8 cellular contexts compared by ENCODE assay signal in the genomic region with DNA sequence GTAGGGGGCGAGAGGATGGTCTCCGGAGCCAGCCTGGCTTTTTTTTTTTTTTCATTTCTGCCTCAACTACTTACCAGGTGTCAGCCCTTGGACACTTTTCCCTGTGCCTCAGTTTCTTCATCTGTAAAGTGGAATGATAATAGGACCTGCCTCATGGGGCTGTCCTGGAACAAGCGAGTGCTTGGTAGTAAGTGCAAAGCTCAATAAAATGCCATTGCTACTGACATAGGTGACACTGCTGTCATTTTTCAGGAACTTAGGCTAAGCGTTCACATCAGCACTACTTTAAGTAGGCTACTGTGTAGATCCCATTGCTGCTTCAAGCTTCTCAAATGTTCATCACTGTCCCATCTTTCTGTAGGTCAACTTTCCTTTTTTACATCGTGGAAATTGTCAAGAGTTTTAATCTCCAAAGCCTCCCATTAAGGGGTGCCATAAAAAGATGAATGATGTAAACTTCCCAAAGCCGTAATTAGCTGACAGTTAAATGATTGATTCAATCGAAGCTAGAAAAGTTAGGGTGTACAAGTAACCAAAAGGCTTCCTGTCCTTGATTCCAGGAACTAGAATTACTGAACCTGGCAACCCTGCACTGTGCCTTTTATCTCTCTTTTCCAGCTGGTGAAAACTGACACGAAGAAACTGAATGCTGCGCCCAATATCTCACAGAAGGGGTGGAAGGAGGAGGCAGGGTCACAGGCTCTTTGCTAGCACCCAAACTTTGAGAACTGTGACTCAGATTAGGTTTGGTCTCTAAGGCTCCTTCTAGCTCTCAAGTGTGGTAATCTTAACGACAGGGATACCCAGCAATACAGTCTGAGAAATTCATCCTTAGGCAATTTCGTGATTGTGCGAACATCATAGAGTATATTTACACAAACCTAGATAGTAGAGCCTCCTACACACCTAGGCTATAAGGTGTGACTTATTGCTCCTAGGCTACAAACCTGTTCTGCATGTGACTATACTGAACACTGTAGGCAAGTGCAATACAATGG. TPM values are rescaled to one million over a fixed set of nuclear protein-coding genes. Genes with fewer than 3 reads are reported as not detected.
A peak's percentile ranks its signal among the peaks of the same experiment; 100 is the strongest.
DNase-seq lines count a peak whose midpoint lies in the region; ATAC-seq and TF ChIP-seq lines count a peak whose summit lies in the region.

No MANE protein-coding gene starts in this region.

- H3K27me3 Mint-ChIP-seq in progenitor cell of endocrine pancreas: no peaks in the 10 kb centered on the region

- POLR2A ChIA-PET in HEK293T (lab: Yijun Ruan, JAX): interaction anchor here (0.6 to 0.9 kb wide), 2 partner anchors 79 to 124 kb away, joined by 3 read pairs; no protein-coding TSS in a partner anchor

- no peaks in the 10 kb centered on the region for H3K36me3 Mint-ChIP-seq in progenitor cell of endocrine pancreas (ENCODE audit: insufficient read depth)

- peaks cover 30% of the 10 kb centered on the region for H3K4me1 Mint-ChIP-seq in progenitor cell of endocrine pancreas (ENCODE audit: low read depth)

- peaks cover 2% of the 10 kb centered on the region for H3K9me3 Mint-ChIP-seq in progenitor cell of endocrine pancreas (ENCODE audit: low read depth)

- no peak for ATAC-seq in GM19023 (IDR thresholded peaks at IDR 0.05; ENCODE audit: unreplicated experiment)

- H3K27ac ChIP-seq in VCaP: peak overlapping the region; percentile 92

- CTCF ChIA-PET in HEK293T (lab: Yijun Ruan, JAX): interaction anchor here (0.7 kb wide), 1 partner anchor 114 kb away, joined by 3 read pairs; no protein-coding TSS in a partner anchor

- TF ChIP-seq CTCF in VCaP (conservative IDR thresholded peaks at IDR 0.05) (no peak), foreskin fibroblast (IDR thresholded peaks at IDR 0.05; ENCODE audit: low read depth, low read length) (no peak), progenitor cell of endocrine pancreas (IDR thresholded peaks at IDR 0.05; ENCODE audit: unreplicated experiment) (no peak)

- DNase-seq in Ammon's horn (ENCODE audit: low spot score) (peak; percentile 9), HEK293T (ENCODE audit: extremely low spot score) (no peak), foreskin fibroblast (peak in 1 of 2 donors; percentile 24), progenitor cell of endocrine pancreas (ENCODE audit: low spot score, unreplicated experiment) (no peak), HCEC 1CT (no peak), NCI-H1694 (lab: John Stamatoyannopoulos, UW) (no peak)

- peak overlapping the region; percentile 80 for H3K4me3 Mint-ChIP-seq in progenitor cell of endocrine pancreas (ENCODE audit: low read depth)

- peak overlapping the region; percentile 92 to 97 for H3K4me3 ChIP-seq in foreskin fibroblast (ENCODE audit: low read depth in 1 of 2, low read length in 2 of 2)

- H3K27ac Mint-ChIP-seq in progenitor cell of endocrine pancreas: peak overlapping the region; percentile 65

TF ChIP-seq in HEK293T, 16 proteins besides CTCF, POLR2A, EP300 and RAD21:
- TF ChIP-seq, protein P1, sequence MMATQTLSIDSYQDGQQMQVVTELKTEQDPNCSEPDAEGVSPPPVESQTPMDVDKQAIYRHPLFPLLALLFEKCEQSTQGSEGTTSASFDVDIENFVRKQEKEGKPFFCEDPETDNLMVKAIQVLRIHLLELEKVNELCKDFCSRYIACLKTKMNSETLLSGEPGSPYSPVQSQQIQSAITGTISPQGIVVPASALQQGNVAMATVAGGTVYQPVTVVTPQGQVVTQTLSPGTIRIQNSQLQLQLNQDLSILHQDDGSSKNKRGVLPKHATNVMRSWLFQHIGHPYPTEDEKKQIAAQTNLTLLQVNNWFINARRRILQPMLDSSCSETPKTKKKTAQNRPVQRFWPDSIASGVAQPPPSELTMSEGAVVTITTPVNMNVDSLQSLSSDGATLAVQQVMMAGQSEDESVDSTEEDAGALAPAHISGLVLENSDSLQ (IDR thresholded peaks at IDR 0.05): peak; percentile 73
- no peak for TF ChIP-seq HDGF (IDR thresholded peaks at IDR 0.05; ENCODE audit: borderline replicate concordance)

RNA-seq across cellular contexts. Expression of a gene that starts 0.9 kb away (rescaled TPM):
- total RNA-seq in progenitor cell of endocrine pancreas: 37.3 and 39.2 TPM in 2 replicates
